Comparison of ENCODE assay signal across 8 cellular contexts in genomic region chr16:1413684-1414531, GRCh38. TPM values are rescaled to one million over a fixed set of nuclear protein-coding genes. Genes with fewer than 3 reads are reported as not detected.
DNase-seq lines count a peak whose midpoint lies in the region; ATAC-seq, FAIRE-seq and TF ChIP-seq lines count a peak whose summit lies in the region.

No MANE protein-coding gene starts in this region.

- H3K4me1 Mint-ChIP-seq in T-cell = peaks cover 24 to 33% (median 32%) of the 10 kb centered on the region in 3 donors

- H3K79me1 ChIP-seq in IMR-90 (ENCODE audit: low read depth in 1 of 2, low read length in 2 of 2) = peaks cover 13 to 30% of the 10 kb centered on the region in 2 experiments; a peak in 3 of 4 replicates

- H3K4me3 ChIP-seq in IMR-90 (ENCODE audit: insufficient read depth, low read depth, low read length) = peak overlapping the region; percentile 85
- H3K4me3 ChIP-seq in ascending aorta = peak overlapping the region; percentile 71 to 83
- H3K4me3 ChIP-seq in iPS-11a (ENCODE audit: low read depth, low read length) = peak overlapping the region; percentile 72
- H3K4me3 ChIP-seq in small intestine (ENCODE audit: low read depth in 1 of 2, low read length in 2 of 2) = peak overlapping the region; percentile 99 to 100

- H3K18ac ChIP-seq in IMR-90 (ENCODE audit: low read depth, low read length) = no peak overlapping the region; the same call in 1 of the 2 replicates

- no peak overlapping the region for H2BK15ac ChIP-seq in IMR-90 (ENCODE audit: low read depth, low read length)

- H4K8ac ChIP-seq in IMR-90 (ENCODE audit: low read depth in 2 of 2, low read length in 2 of 2) = peak overlapping the region; percentile 33 to 65; a peak in 2 of 4 replicates

- 8% methylated on average over 25 of the region's 85 CpGs; no CpG with 5 or more reads in 1 of the 2 experiments for WGBS in IMR-90 (ENCODE audit: extremely low coverage in 2 of 2, insufficient read length in 1 of 2), 2 experiments
- 2 to 3% (median 2%) methylated on average over 56 to 85 of the region's 85 CpGs for whole genome bisulfite sequencing in small intestine, 3 donors

- dilution Hi-C loops in IMR-90 (cut with HindIII; ENCODE audit: low sequenced_read_pairs, unreplicated experiment) = no loop called here

- peak overlapping the region; percentile 77 for H3K9ac ChIP-seq in IMR-90 (ENCODE audit: low read depth, low read length)

- no TSS peak for BruUV-seq in IMR-90 (replicated peaks; lab: Mats Ljungman, UMichigan)

- CTCF ChIA-PET in IMR-90 (lab: Yijun Ruan, JAX) (no interaction called here), T-cell (lab: Charles Lee) (no interaction called here)

- peak overlapping the region; percentile 86 for H3K4me2 ChIP-seq in IMR-90 (ENCODE audit: low read depth, low read length)

- H3K56ac ChIP-seq in IMR-90 (ENCODE audit: extremely low read depth, insufficient read depth, low read length) = no peak overlapping the region

- H2BK120ac ChIP-seq in IMR-90 (ENCODE audit: low read depth, low read length) = no peak overlapping the region

- no peak for FAIRE-seq in small intestine (lab: Jason Lieb, UNC)

- H3K9me3 ChIP-seq in IMR-90 (ENCODE audit: control insufficient read depth, insufficient read depth, low read length) (no peaks in the 10 kb centered on the region), ascending aorta (no peaks in the 10 kb centered on the region), small intestine (ENCODE audit: control insufficient read depth, low read depth) (no peaks in the 10 kb centered on the region)

- POLR2A ChIA-PET in IMR-90 (lab: Charles Lee; ENCODE audit: unreplicated experiment) = no interaction called here
- POLR2A ChIA-PET in T-cell (lab: Charles Lee) = no interaction called here

- H2AK9ac ChIP-seq in IMR-90 (replicated peaks; ENCODE audit: low read depth, low read length, poor library complexity) = peak overlapping the region; percentile 93

- H3K23ac ChIP-seq in IMR-90 (ENCODE audit: low read depth, low read length) = peak overlapping the region; percentile 66; the same call in 1 of the 2 replicates

- peak overlapping the region; percentile 94 for H2AFZ ChIP-seq in IMR-90 (replicated peaks; ENCODE audit: low read length, poor library complexity)

- ATAC-seq in GM18511 (IDR thresholded peaks at IDR 0.05; ENCODE audit: unreplicated experiment) = peak; percentile 45
- peak; percentile 46 for ATAC-seq in IMR-90 (ENCODE audit: low read depth)
- peak; percentile 50 to 63 (median 56) for ATAC-seq in T-cell (replicated peaks in 1 of 4)
- ATAC-seq in GM18870 (IDR thresholded peaks at IDR 0.05; ENCODE audit: unreplicated experiment) = no peak

- H2AK5ac ChIP-seq in IMR-90 (ENCODE audit: low read depth, low read length) = peak overlapping the region; percentile 43; the same call in 1 of the 2 replicates

- H3K4me3 Mint-ChIP-seq in T-cell = peak overlapping the region; percentile 81 to 84 (median 83)

- DNase-seq in AG08395 (ENCODE audit: low spot score) (peak; percentile 59), IMR-90 (peak; percentile 27), T-cell (peak; percentile 40 to 71 (median 54)), ascending aorta (ENCODE audit: low spot score in 2 of 2) (peak in 1 of 2 donors; percentile 71), small intestine (peak; percentile 56)

- H3K27ac ChIP-seq in IMR-90 (ENCODE audit: insufficient read depth, low read length) (peak overlapping the region; percentile 53), ascending aorta (peak overlapping the region; percentile 81 to 88), small intestine (ENCODE audit: low read depth in 1 of 2, low read length in 1 of 2) (peak overlapping the region; percentile 93 to 94)

- H4K20me1 ChIP-seq in IMR-90 (ENCODE audit: insufficient read depth, low read length) = no peaks in the 10 kb centered on the region

- H4K91ac ChIP-seq in IMR-90 (ENCODE audit: insufficient read depth, low read depth, low read length) = no peak overlapping the region

- no peaks in the 10 kb centered on the region for H3K27me3 ChIP-seq in IMR-90 (ENCODE audit: control insufficient read depth, insufficient read depth, low read length)
- H3K27me3 ChIP-seq in ascending aorta = no peaks in the 10 kb centered on the region
- no peaks in the 10 kb centered on the region for H3K27me3 ChIP-seq in small intestine (ENCODE audit: control insufficient read depth in 2 of 2, insufficient read depth in 2 of 2, low read length in 2 of 2)

- H3K9me1 ChIP-seq in IMR-90 (ENCODE audit: insufficient read depth, low read length) = no peaks in the 10 kb centered on the region

- TF ChIP-seq POLR2A in IMR-90 (IDR thresholded peaks at IDR 0.05; ENCODE audit: low read depth, low read length) = no peak

- TF ChIP-seq CTCF in IMR-90 (conservative IDR thresholded peaks at IDR 0.05; ENCODE audit: low read depth, low read length) (peak; percentile 52), ascending aorta (IDR thresholded peaks at IDR 0.05) (peak; percentile 50 to 61 (median 53))

- H4K5ac ChIP-seq in IMR-90 (ENCODE audit: low read depth, low read length) = peak overlapping the region; percentile 26

- peak; percentile 38 for TF ChIP-seq RAD21 in IMR-90 (IDR thresholded peaks at IDR 0.05; ENCODE audit: low read length)

- H3K14ac ChIP-seq in IMR-90 (replicated peaks; ENCODE audit: low read depth, low read length) = no peak overlapping the region; the same call in 1 of the 2 replicates

- peak overlapping the region; percentile 75 for H2BK5ac ChIP-seq in IMR-90 (ENCODE audit: low read depth, low read length, poor library complexity, severe bottlenecking)

- intact Hi-C loops in IMR-90 (cut with micrococcal nuclease) = no loop called here
- intact Hi-C loops in ascending aorta (cut with DNase I) = no loop called here

- H2BK20ac ChIP-seq in IMR-90 (ENCODE audit: low read depth, low read length) = 0 out of 2 replicates have a peak overlapping the region, but pooled peaks have one; percentile 24

- in situ Hi-C loops in IMR-90 (cut with MboI; ENCODE audit: low sequenced_read_pairs) = no loop called here

- H3K9me3 Mint-ChIP-seq in T-cell = no peaks in the 10 kb centered on the region

- H3K36me3 ChIP-seq in IMR-90 (ENCODE audit: control insufficient read depth, insufficient read depth, low read length) = peaks cover 9% of the 10 kb centered on the region
- H3K36me3 ChIP-seq in ascending aorta = peaks cover 0 to 9% of the 10 kb centered on the region in 2 donors
- H3K36me3 ChIP-seq in small intestine (ENCODE audit: control insufficient read depth in 2 of 2, insufficient read depth in 2 of 2, low read length in 2 of 2) = no peaks in the 10 kb centered on the region

- H3K4me1 ChIP-seq in IMR-90 (ENCODE audit: control insufficient read depth, insufficient read depth, low read length) (no peaks in the 10 kb centered on the region; the same call in 1 of the 2 replicates), ascending aorta (peaks cover 0 to 2% of the 10 kb centered on the region in 2 donors), small intestine (ENCODE audit: control insufficient read depth in 2 of 2, insufficient read depth in 1 of 2, low read depth in 1 of 2, low read length in 1 of 2) (no peaks in the 10 kb centered on the region)

- no peaks in the 10 kb centered on the region for H3K27me3 Mint-ChIP-seq in T-cell

- peak overlapping the region; percentile 75 for H3K4ac ChIP-seq in IMR-90 (ENCODE audit: low read depth, low read length)

- peak overlapping the region; percentile 86 to 88 for H3K27ac Mint-ChIP-seq in T-cell

- H3K36me3 Mint-ChIP-seq in T-cell = no peaks in the 10 kb centered on the region

TF ChIP-seq in IMR-90, 13 proteins besides CTCF, POLR2A, EP300 and RAD21:
- TF ChIP-seq MAFK (IDR thresholded peaks at IDR 0.05; ENCODE audit: low read depth, low read length) (no peak), SMC3 (IDR thresholded peaks at IDR 0.05; ENCODE audit: low read depth, low read length) (0 out of 2 replicates have a peak, but pooled peaks have one; percentile 7), MAZ (IDR thresholded peaks at IDR 0.05; ENCODE audit: borderline replicate concordance, low read depth, low read length) (peak; percentile 43; the same call in 1 of the 2 replicates), CEBPB (IDR thresholded peaks at IDR 0.05; ENCODE audit: low read depth, low read length) (no peak), CHD1 (IDR thresholded peaks at IDR 0.05; ENCODE audit: low read depth, low read length) (no peak)

RNA-seq across cellular contexts. Expression of gene UNKL, which starts 0.6 kb away (rescaled TPM):
- total RNA-seq in IMR-90 (2012; rRNA removed) (3.6 and 4.1 TPM in 2 replicates), T-cell (100 to 1,000 TPM in 3 of 5 donors, 10 to 100 TPM in 2; 85.3 to 131 (median 113) TPM), ascending aorta (144 TPM)
- polyA plus RNA-seq in IMR-90 (2012; rRNA removed) (13.3 and 15.1 TPM in 2 replicates), small intestine (1 to 10 TPM; 1.9 to 7.0 (median 2.2) TPM)
- 12.7 and 18.2 TPM in 2 replicates for polyA plus RNA-seq in IMR-90 (2012; cell fraction: cytosol; rRNA removed)
- polyA plus RNA-seq in IMR-90 (2012; cell fraction: nucleus; rRNA removed; ENCODE audit: low replicate concordance) = 40.8 and 67.0 TPM in 2 replicates

RNA-seq across cellular contexts. Expression of gene UQCC4, which starts 6.6 kb away (rescaled TPM):
- 15.1 and 18.1 TPM in 2 replicates for total RNA-seq in IMR-90 (2012; rRNA removed)
- polyA plus RNA-seq in IMR-90 (2012; rRNA removed) = 17.2 and 21.2 TPM in 2 replicates
- 26.3 and 43.4 TPM in 2 replicates for polyA plus RNA-seq in IMR-90 (2012; cell fraction: cytosol; rRNA removed)
- polyA plus RNA-seq in IMR-90 (2012; cell fraction: nucleus; rRNA removed; ENCODE audit: low replicate concordance) = 13.6 and 15.9 TPM in 2 replicates
- 10 to 100 TPM in 3 of 5 donors, 1 to 10 TPM in 2; 8.4 to 12.9 (median 10.8) TPM for total RNA-seq in T-cell
- total RNA-seq in ascending aorta = 107 TPM
- polyA plus RNA-seq in small intestine = 10 to 100 TPM; 24.2 to 36.1 (median 32.2) TPM

RNA-seq across cellular contexts. Expression of gene PERCC1, which starts 17.0 kb away (rescaled TPM):
- not detected in 2 replicates for total RNA-seq in IMR-90 (2012; rRNA removed)
- not detected in 2 replicates for polyA plus RNA-seq in IMR-90 (2012; rRNA removed)
- polyA plus RNA-seq in IMR-90 (2012; cell fraction: cytosol; rRNA removed) = not detected in 2 replicates
- not detected in 2 replicates for polyA plus RNA-seq in IMR-90 (2012; cell fraction: nucleus; rRNA removed; ENCODE audit: low replicate concordance)
- 1 to 10 TPM in 2 of 5 donors, under 1 TPM in 3; 0.36 to 1.6 (median 0.90) TPM for total RNA-seq in T-cell
- total RNA-seq in ascending aorta = not detected
- under 1 TPM in 1 of 3 donors, not detected in 2; 0.58 TPM for polyA plus RNA-seq in small intestine

RNA-seq across cellular contexts. Expression of gene CCDC154, which starts 30.4 kb away (rescaled TPM):
- total RNA-seq in IMR-90 (2012; rRNA removed) (under 0.01 TPM in 1 of 2 replicates, not detected in the other), T-cell (1 to 10 TPM; 2.5 to 9.3 (median 6.5) TPM), ascending aorta (not detected)
- polyA plus RNA-seq in IMR-90 (2012; rRNA removed) (0.09 TPM in 1 of 2 replicates, not detected in the other), small intestine (1 to 10 TPM in 1 of 3 donors, under 1 TPM in 1, not detected in 1; 0.76 to 1.4 TPM)
- 0.08 and 0.14 TPM in 2 replicates for polyA plus RNA-seq in IMR-90 (2012; cell fraction: cytosol; rRNA removed)
- polyA plus RNA-seq in IMR-90 (2012; cell fraction: nucleus; rRNA removed; ENCODE audit: low replicate concordance) = 0.56 and 1.3 TPM in 2 replicates

Comparison
In these comparisons a context has a peak if more than half of its experiments do, and no peak if none do; other contexts are left out.
1. RNA of gene UNKL, which starts 0.6 kb away (total RNA-seq): 144 TPM in ascending aorta (single experiment) and 85.3 to 131 TPM in T-cell; 3.6 to 4.1 TPM in IMR-90; every median in the first group is over 10 times any median in the second.
2. Peak in every context shown above with its lines, with median percentiles within 50 percentile points of each other: H3K27ac ChIP-seq and H3K4me3 ChIP-seq.